Comparison of ENCODE assay signal across 1 cellular context in genomic region chr18:70205421-70206397, GRCh38.
TF ChIP-seq lines count a peak whose summit lies in the region.

Gene RTTN (minus strand): TSS chr18:70205687. CDS start chr18:70205658, 29 bp downstream.

TF ChIP-seq in HepG2, 621 proteins besides CTCF, POLR2A, EP300 and RAD21 (continued from another document and continues in another):
- TF ChIP-seq UBTF (CRISPR knock-in tag; IDR thresholded peaks at IDR 0.05) = peak; percentile 82
- TF ChIP-seq ZNF776 (CRISPR knock-in tag; IDR thresholded peaks at IDR 0.05) = 0 out of 2 replicates have a peak, but pooled peaks have one; percentile 66
- TF ChIP-seq KDM3A (CRISPR knock-in tag; IDR thresholded peaks at IDR 0.05; ENCODE audit: low read depth) = peak; percentile 82
- TF ChIP-seq ZNF766 (CRISPR knock-in tag; IDR thresholded peaks at IDR 0.05; ENCODE audit: borderline replicate concordance) = peak; percentile 24; the same call in 1 of the 2 replicates
- peak; percentile 70 to 91; a peak in 3 of 4 replicates for TF ChIP-seq HMGXB4 (CRISPR knock-in tag; IDR thresholded peaks at IDR 0.05; ENCODE audit: borderline replicate concordance in 1 of 2, low read depth in 1 of 2)
- TF ChIP-seq CREB3 (CRISPR knock-in tag; IDR thresholded peaks at IDR 0.05) = 0 out of 2 replicates have a peak, but pooled peaks have one; percentile 68
- TF ChIP-seq PRDM10 (CRISPR knock-in tag; IDR thresholded peaks at IDR 0.05; ENCODE audit: low read depth) = peak; percentile 71
- TF ChIP-seq TFAP4 (IDR thresholded peaks at IDR 0.05; ENCODE audit: borderline replicate concordance, low read depth) = peak; percentile 24; the same call in 1 of the 2 replicates
- no peak for TF ChIP-seq NCOA1 (CRISPR knock-in tag; IDR thresholded peaks at IDR 0.05)
- peak; percentile 94; the same call in 1 of the 2 replicates for TF ChIP-seq EHMT2 (IDR thresholded peaks at IDR 0.05; ENCODE audit: borderline replicate concordance, low read depth, low read length)
- TF ChIP-seq NFKB2 (CRISPR knock-in tag; IDR thresholded peaks at IDR 0.05; ENCODE audit: borderline replicate concordance) = peak; percentile 84
- TF ChIP-seq CHD2 (IDR thresholded peaks at IDR 0.05; ENCODE audit: low read depth, low read length) = no peak
- TF ChIP-seq GFI1 (CRISPR knock-in tag; IDR thresholded peaks at IDR 0.05; ENCODE audit: borderline replicate concordance) = peak; percentile 49; the same call in 1 of the 2 replicates
- peak; percentile 69 for TF ChIP-seq ZFP1 (CRISPR knock-in tag; IDR thresholded peaks at IDR 0.05)
- TF ChIP-seq RFX1 (IDR thresholded peaks at IDR 0.05) = no peak
- TF ChIP-seq RNF2 (conservative IDR thresholded peaks at IDR 0.05; ENCODE audit: low read depth) = peak; percentile 78
- TF ChIP-seq MTF1 (CRISPR knock-in tag; IDR thresholded peaks at IDR 0.05) = 0 out of 2 replicates have a peak, but pooled peaks have one; percentile 67
- TF ChIP-seq ZBTB21 (CRISPR knock-in tag; IDR thresholded peaks at IDR 0.05) = peak; percentile 78
- TF ChIP-seq ZBTB40 (IDR thresholded peaks at IDR 0.05) = peak; percentile 79
- peak; percentile 80 for TF ChIP-seq ZBTB40 (CRISPR knock-in tag; IDR thresholded peaks at IDR 0.05)
- peak; percentile 86 for TF ChIP-seq ZNF605 (CRISPR knock-in tag; IDR thresholded peaks at IDR 0.05)
- no peak; the same call in 1 of the 2 replicates for TF ChIP-seq ONECUT2 (CRISPR knock-in tag; IDR thresholded peaks at IDR 0.05)
- TF ChIP-seq ZNF280B (CRISPR knock-in tag; IDR thresholded peaks at IDR 0.05; ENCODE audit: borderline replicate concordance) = no peak
- 0 out of 2 replicates have a peak, but pooled peaks have one; percentile 83 for TF ChIP-seq ZNF782 (CRISPR knock-in tag; IDR thresholded peaks at IDR 0.05; ENCODE audit: borderline replicate concordance)
- no peak for TF ChIP-seq THAP8 (CRISPR knock-in tag; IDR thresholded peaks at IDR 0.05; ENCODE audit: borderline replicate concordance)
- TF ChIP-seq ZNF784 (CRISPR knock-in tag; IDR thresholded peaks at IDR 0.05; ENCODE audit: borderline replicate concordance) = peak; percentile 80; the same call in 1 of the 2 replicates
- no peak for TF ChIP-seq ZNF761 (CRISPR knock-in tag; conservative IDR thresholded peaks at IDR 0.05)
- peak; percentile 96 for TF ChIP-seq MIXL1 (CRISPR knock-in tag; IDR thresholded peaks at IDR 0.05)
- peak; percentile 99 for TF ChIP-seq THAP11 (CRISPR knock-in tag; IDR thresholded peaks at IDR 0.05)
- TF ChIP-seq REXO4 (CRISPR knock-in tag; IDR thresholded peaks at IDR 0.05; ENCODE audit: borderline replicate concordance) = peak; percentile 55; the same call in 1 of the 2 replicates
- TF ChIP-seq MYC (CRISPR knock-in tag; IDR thresholded peaks at IDR 0.05; ENCODE audit: borderline replicate concordance) = peak; percentile 65; the same call in 1 of the 2 replicates
